12 cellular contexts compared by ENCODE assay signal in the genomic region with DNA sequence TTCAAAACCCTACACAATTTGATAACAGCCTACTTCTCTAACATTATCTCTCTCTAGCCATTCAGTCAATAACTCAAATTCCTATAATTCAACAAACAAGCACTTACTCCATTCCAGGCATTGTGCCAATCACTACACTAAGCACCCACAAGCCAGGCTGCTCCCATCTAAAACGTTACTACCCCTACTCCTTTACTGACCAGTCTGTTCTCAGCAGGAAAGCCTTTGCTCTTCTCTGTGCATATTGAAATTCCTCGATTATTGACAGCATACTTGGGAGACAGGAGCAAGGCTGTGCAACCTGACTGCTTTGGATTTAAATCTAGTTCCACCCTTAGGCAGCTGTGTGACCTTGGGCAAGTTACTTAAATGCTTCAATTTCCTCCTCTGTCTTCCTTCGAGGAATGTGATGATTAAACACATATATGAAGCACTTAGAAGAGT.
DNase-seq lines count a peak whose midpoint lies in the region; ATAC-seq and TF ChIP-seq lines count a peak whose summit lies in the region.
"Had no signal": no experiment of that assay in that cellular context is flagged by ENCODE, and none has a peak within 500 bp of the region (broad histone marks: within the 10 kb centered on the region; RNA-seq: fewer than 3 reads in every experiment).

No MANE protein-coding gene starts in this region.

- in situ Hi-C loops in GM23248 (cut with MboI), result no loop called here
- in situ Hi-C loops in astrocyte of the cerebellum (cut with HindIII; ENCODE audit: low sequenced_read_pairs), result no loop called here

- no peaks in the 10 kb centered on the region for H4K20me1 ChIP-seq in GM23248 (ENCODE audit: insufficient read depth)

- peaks cover 81% of the 10 kb centered on the region for H3F3A ChIP-seq in GM23248 (ENCODE audit: insufficient read depth)

- DNase-seq in GM23248 (peak; percentile 57), NCI-H146 treated with DMSO at 0.1 percent for 48 hours (lab: John Stamatoyannopoulos, UW; ENCODE audit: unreplicated experiment) (peak; percentile 0), astrocyte of the cerebellum (ENCODE audit: low read depth) (peak; percentile 31), lower lobe of right lung (no peak), NCI-H2081 treated with DMSO at 0.1 percent for 48 hours (lab: John Stamatoyannopoulos, UW) (no peak)
- DNase-seq: activated effector memory CD4-positive, alpha-beta T cell treated with Interleukin-2 at 50 U/mL for 16 hours; endodermal cell; stimulated activated CD4-positive, alpha-beta T cell treated with anti-CD3 and anti-CD28 coated beads, Interleukin-15, amount 100 ng/mL, for 24 hours had no signal

- no peaks in the 10 kb centered on the region for H3K9me2 ChIP-seq in GM23248 (ENCODE audit: insufficient read depth)

- H3K9me3 ChIP-seq in GM23248 (ENCODE audit: low read depth) (no peaks in the 10 kb centered on the region), lower lobe of right lung (no peaks in the 10 kb centered on the region)
- H3K9me3 ChIP-seq: thoracic aorta had no signal

- H3K27me3 ChIP-seq in GM23248 (replicated peaks; ENCODE audit: insufficient read depth) (no peaks in the 10 kb centered on the region), lower lobe of right lung (ENCODE audit: low read depth) (no peaks in the 10 kb centered on the region)

- no peaks in the 10 kb centered on the region for H3K79me2 ChIP-seq in GM23248 (ENCODE audit: insufficient read depth)

- H3K36me3 ChIP-seq in GM23248 (ENCODE audit: low read depth) (0 out of 2 replicates have a peak, but pooled peaks cover 3% of the 10 kb centered on the region), lower lobe of right lung (no peaks in the 10 kb centered on the region)
- H3K36me3 ChIP-seq: thoracic aorta had no signal

- H3K4me1 ChIP-seq in GM23248 (ENCODE audit: insufficient read depth) (peaks cover 64% of the 10 kb centered on the region), lower lobe of right lung (peaks cover 11% of the 10 kb centered on the region)

- intact Hi-C loops in lower lobe of right lung (cut with DNase I), result no loop called here

- peak overlapping the region; percentile 44 for H3K4me2 ChIP-seq in GM23248 (ENCODE audit: unreplicated experiment)

- no peak overlapping the region for H3K4me3 ChIP-seq in GM23248
- H3K4me3 ChIP-seq in astrocyte of the cerebellum (ENCODE audit: low read depth, low read length), result no peak overlapping the region
- H3K4me3 ChIP-seq in lower lobe of right lung, result no peak overlapping the region
- H3K4me3 ChIP-seq: thoracic aorta had no signal

- no peak for TF ChIP-seq CTCF in astrocyte of the cerebellum (IDR thresholded peaks at IDR 0.05; ENCODE audit: low read depth, low read length, missing control alignments)
- no peak for TF ChIP-seq CTCF in lower lobe of right lung (IDR thresholded peaks at IDR 0.05)

- no peak overlapping the region for H2AFZ ChIP-seq in GM23248

- ATAC-seq in lower lobe of right lung (peak; percentile 63 to 75), HG03159 (IDR thresholded peaks at IDR 0.05; ENCODE audit: unreplicated experiment) (no peak), esophagus mucosa (no peak), GM18870 (IDR thresholded peaks at IDR 0.05; ENCODE audit: unreplicated experiment) (no peak)

- WGBS in GM23248 (ENCODE audit: low coverage in 1 of 2, low lambda C conversion rate in 2 of 2, missing lambda C conversion rate in 2 of 2), 2 experiments, result 36 to 40% methylated on average over 3 of the region's 3 CpGs

- H3K27ac ChIP-seq in GM23248 (peak overlapping the region; percentile 88), lower lobe of right lung (no peak overlapping the region)
- H3K27ac ChIP-seq: thoracic aorta had no signal

- H3K9ac ChIP-seq in GM23248, result peak overlapping the region; percentile 45

Comparison
In these comparisons a context has a peak if more than half of its experiments do, and no peak if none do; other contexts are left out.
1. DNase-seq: peak in GM23248 (single experiment), NCI-H146 treated with DMSO at 0.1 percent for 48 hours (single experiment) and astrocyte of the cerebellum (single experiment); none in lower lobe of right lung (single experiment) and NCI-H2081 treated with DMSO at 0.1 percent for 48 hours (single experiment).
2. ATAC-seq: peak in lower lobe of right lung (2 of 2); none in HG03159 (single experiment), esophagus mucosa (single experiment) and GM18870 (single experiment).